In genomic region chr6:151063339-151063738, GRCh38 we compare ENCODE assay signal across 13 cellular contexts.
DNase-seq lines count a peak whose midpoint lies in the region; ATAC-seq and TF ChIP-seq lines count a peak whose summit lies in the region.
"Had no signal": no experiment of that assay in that cellular context is flagged by ENCODE, and none has a peak within 500 bp of the region (broad histone marks: within the 10 kb centered on the region; RNA-seq: fewer than 3 reads in every experiment).

No MANE protein-coding gene starts in this region.

- ATAC-seq in RWPE2 (ENCODE audit: low read depth) (peak; percentile 4; the same call in 1 of the 3 replicates), HG03097 (IDR thresholded peaks at IDR 0.05; ENCODE audit: low FRiP score, unreplicated experiment) (no peak)
- ATAC-seq in activated T-helper 17 cell treated with anti-CD3 and anti-CD28 coated beads, Interleukin-2, amount 50 U/mL, for 72 hours (replicated peaks), result no peak

- H3K4me1 ChIP-seq in RWPE2 (ENCODE audit: insufficient read depth, poor library complexity, severe bottlenecking), result peaks cover 54% of the 10 kb centered on the region
- no peaks in the 10 kb centered on the region for H3K4me1 ChIP-seq in colonic mucosa

- no peaks in the 10 kb centered on the region for H3K9me3 Mint-ChIP-seq in activated T-helper 17 cell treated with anti-CD3 and anti-CD28 coated beads, Interleukin-2, amount 50 U/mL, for 72 hours
- H3K9me3 Mint-ChIP-seq: activated T-cell treated with anti-CD3 and anti-CD28 coated beads, Interleukin-2, amount 50 U/mL, for 24 hours had no signal

- peak overlapping the region; percentile 97 for H3K27ac ChIP-seq in RWPE2 (ENCODE audit: poor library complexity, severe bottlenecking)
- peak overlapping the region; percentile 42 for H3K27ac ChIP-seq in epithelial cell of prostate
- no peak overlapping the region for H3K27ac ChIP-seq in colonic mucosa

- H3K27me3 Mint-ChIP-seq in activated T-helper 17 cell treated with anti-CD3 and anti-CD28 coated beads, Interleukin-2, amount 50 U/mL, for 72 hours, result no peaks in the 10 kb centered on the region
- H3K27me3 Mint-ChIP-seq: activated T-cell treated with anti-CD3 and anti-CD28 coated beads, Interleukin-2, amount 50 U/mL, for 24 hours had no signal

- H3K9me3 ChIP-seq in RWPE2 (ENCODE audit: severe bottlenecking) (no peaks in the 10 kb centered on the region), colonic mucosa (no peaks in the 10 kb centered on the region)
- H3K9me3 ChIP-seq: ovary had no signal

- H3K4me1 Mint-ChIP-seq in activated T-helper 17 cell treated with anti-CD3 and anti-CD28 coated beads, Interleukin-2, amount 50 U/mL, for 72 hours, result no peaks in the 10 kb centered on the region

- no peak overlapping the region for H3K27ac Mint-ChIP-seq in activated T-helper 17 cell treated with anti-CD3 and anti-CD28 coated beads, Interleukin-2, amount 50 U/mL, for 72 hours
- H3K27ac Mint-ChIP-seq: activated T-cell treated with anti-CD3 and anti-CD28 coated beads, Interleukin-2, amount 50 U/mL, for 24 hours had no signal

- no peak for TF ChIP-seq CTCF in RWPE2 (IDR thresholded peaks at IDR 0.05; ENCODE audit: poor library complexity, severe bottlenecking)
- TF ChIP-seq CTCF in colonic mucosa (IDR thresholded peaks at IDR 0.05), result no peak

- H3K36me3 ChIP-seq in RWPE2 (ENCODE audit: low read depth), result peaks cover 7% of the 10 kb centered on the region
- H3K36me3 ChIP-seq in colonic mucosa, result no peaks in the 10 kb centered on the region
- H3K36me3 ChIP-seq: ovary had no signal

- H3K9ac ChIP-seq in colonic mucosa (ENCODE audit: low read depth in 2 of 2, low read length in 2 of 2), result no peak overlapping the region

- peak; percentile 66 for DNase-seq in GM04503 (ENCODE audit: low read depth)
- DNase-seq in RWPE2 (ENCODE audit: low spot score), result no peak
- DNase-seq in epithelial cell of prostate (ENCODE audit: low read depth, low spot score), result no peak
- DNase-seq in renal cortical epithelial cell (ENCODE audit: low read depth), result peak; percentile 58
- no peak for DNase-seq in colonic mucosa
- no peak for DNase-seq in head of caudate nucleus
- DNase-seq: activated T-cell treated with anti-CD3 and anti-CD28 coated beads, Interleukin-2, amount 50 U/mL, for 24 hours; NCI-H2171; stimulated activated naive CD4-positive, alpha-beta T cell treated with Interleukin-2 at 50 U/mL for 16 hours had no signal

- H3K27me3 ChIP-seq in RWPE2 (ENCODE audit: insufficient read depth, poor library complexity, severe bottlenecking) (no peaks in the 10 kb centered on the region), colonic mucosa (no peaks in the 10 kb centered on the region)
- H3K27me3 ChIP-seq: ovary had no signal

- intact Hi-C loops in colonic mucosa (cut with DNase I), result no loop called here
- intact Hi-C loops in head of caudate nucleus (cut with DNase I), result no loop called here

- H3K4me3 ChIP-seq in RWPE2 (ENCODE audit: severe bottlenecking), result no peak overlapping the region
- no peak overlapping the region for H3K4me3 ChIP-seq in colonic mucosa
- H3K4me3 ChIP-seq: lung, ovary had no signal

- H3K4me3 Mint-ChIP-seq in activated T-helper 17 cell treated with anti-CD3 and anti-CD28 coated beads, Interleukin-2, amount 50 U/mL, for 72 hours, result no peak overlapping the region
- H3K4me3 Mint-ChIP-seq: activated T-cell treated with anti-CD3 and anti-CD28 coated beads, Interleukin-2, amount 50 U/mL, for 24 hours had no signal

- peaks cover 38% of the 10 kb centered on the region for H3K36me3 Mint-ChIP-seq in activated T-helper 17 cell treated with anti-CD3 and anti-CD28 coated beads, Interleukin-2, amount 50 U/mL, for 72 hours (ENCODE audit: low read depth)

Comparison
In these comparisons a context has a peak if more than half of its experiments do, and no peak if none do; other contexts are left out.
1. DNase-seq: peak in GM04503 (single experiment) and renal cortical epithelial cell (single experiment); none in RWPE2 (single experiment), epithelial cell of prostate (single experiment), colonic mucosa (single experiment) and head of caudate nucleus (0 of 42).